8 cellular contexts compared by ENCODE assay signal in the genomic region with DNA sequence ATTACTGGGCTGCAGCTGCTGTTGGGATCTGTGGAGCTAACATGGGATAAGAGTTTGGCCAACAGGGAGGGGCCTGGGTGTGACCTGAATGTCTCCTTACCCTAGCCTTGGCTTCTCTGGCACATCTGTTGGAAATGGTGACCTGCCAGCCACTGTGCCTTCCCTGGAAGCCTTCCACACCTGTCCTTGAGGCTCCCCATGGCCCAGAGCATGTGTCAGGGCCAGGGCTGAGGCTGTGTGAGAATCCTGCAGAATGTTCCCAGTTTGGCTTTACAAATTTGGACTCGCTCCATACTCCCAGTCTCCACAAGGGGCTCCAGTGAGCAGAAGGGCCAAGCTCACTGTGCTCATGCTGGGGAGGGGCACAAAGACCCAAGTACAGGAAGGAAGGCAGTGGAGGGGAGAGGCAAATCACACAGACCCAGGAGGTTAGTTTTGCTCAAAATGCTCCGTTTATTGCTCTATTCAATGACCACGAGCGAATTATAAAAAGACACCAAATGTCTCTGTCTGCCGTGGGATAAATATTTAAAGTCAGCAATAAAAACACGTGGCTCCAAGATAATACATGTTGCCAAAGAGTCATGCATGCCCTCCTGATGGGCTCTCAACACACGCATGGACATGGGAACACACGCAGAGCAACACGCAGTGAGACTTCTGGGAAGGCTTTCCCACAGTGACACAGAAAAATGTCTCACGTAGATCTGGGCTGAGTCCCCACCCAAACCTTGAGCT. TPM values are rescaled to one million over a fixed set of nuclear protein-coding genes. Genes with fewer than 3 reads are reported as not detected.
DNase-seq lines count a peak whose midpoint lies in the region; ATAC-seq, FAIRE-seq and TF ChIP-seq lines count a peak whose summit lies in the region.

No MANE protein-coding gene starts in this region.

- in situ Hi-C loops in Panc1 (cut with HindIII; ENCODE audit: low pct_unique_long_range_greater_than_20kb, low sequenced_read_pairs): no loop called here

- H3K9me3 ChIP-seq in Panc1 (ENCODE audit: control insufficient read depth, insufficient read depth, low read depth, low read length): no peaks in the 10 kb centered on the region
- H3K9me3 ChIP-seq in left ventricle myocardium inferior (replicated peaks): no peaks in the 10 kb centered on the region

- BruUV-seq in Panc1 (replicated peaks; lab: Mats Ljungman, UMichigan): no TSS peak

- POLR2A ChIA-PET in Panc1 (lab: Charles Lee): no interaction called here

- TF ChIP-seq CTCF in D721Med (IDR thresholded peaks at IDR 0.05; ENCODE audit: insufficient read depth, missing control alignments) (peak; percentile 71), Panc1 (IDR thresholded peaks at IDR 0.05) (peak; percentile 86), left ventricle myocardium inferior (IDR thresholded peaks at IDR 0.05; ENCODE audit: borderline replicate concordance) (peak; percentile 86)

- H3K9me3 Mint-ChIP-seq in activated naive CD4-positive, alpha-beta T cell treated with anti-CD3 and anti-CD28 coated beads, Interleukin-2, amount 50 U/mL, for 72 hours: no peaks in the 10 kb centered on the region

- peak; percentile 48 for ATAC-seq in GM21526 (IDR thresholded peaks at IDR 0.05; ENCODE audit: low FRiP score, unreplicated experiment)
- ATAC-seq in Panc1: no peak
- peak; percentile 71 to 74 for ATAC-seq in activated naive CD4-positive, alpha-beta T cell treated with anti-CD3 and anti-CD28 coated beads, Interleukin-2, amount 50 U/mL, for 72 hours

- H3K36me3 ChIP-seq in Panc1 (ENCODE audit: control insufficient read depth, insufficient read depth, low read length) (no peaks in the 10 kb centered on the region), left ventricle myocardium inferior (no peaks in the 10 kb centered on the region)

- H3K4me1 ChIP-seq in Panc1 (ENCODE audit: control insufficient read depth, insufficient read depth, low read length): no peaks in the 10 kb centered on the region
- peaks cover 7% of the 10 kb centered on the region for H3K4me1 ChIP-seq in left ventricle myocardium inferior

- CTCF ChIA-PET in Panc1 (lab: Charles Lee): interaction anchor here (0.5 to 0.7 kb wide), 2 partner anchors 15 to 47 kb away, joined by 3 read pairs; no protein-coding TSS in a partner anchor

- no peak for FAIRE-seq in D721Med (lab: Jason Lieb, UNC)

- H3K36me3 Mint-ChIP-seq in activated naive CD4-positive, alpha-beta T cell treated with anti-CD3 and anti-CD28 coated beads, Interleukin-2, amount 50 U/mL, for 72 hours: no peaks in the 10 kb centered on the region

- H3K4me3 ChIP-seq in Panc1 (ENCODE audit: low read depth in 2 of 2, low read length in 2 of 2) (no peak overlapping the region), left ventricle myocardium inferior (no peak overlapping the region)

- intact Hi-C loops in Panc1 (cut with micrococcal nuclease; ENCODE audit: unreplicated experiment) (no loop called here), left ventricle myocardium inferior (cut with micrococcal nuclease) (no loop called here)

- H3K27ac ChIP-seq in Panc1 (ENCODE audit: low read length): no peak overlapping the region
- no peak overlapping the region for H3K27ac ChIP-seq in left ventricle myocardium inferior (replicated peaks)

- H3K27me3 ChIP-seq in Panc1 (ENCODE audit: control insufficient read depth, insufficient read depth, low read length) (no peaks in the 10 kb centered on the region; the same call in 1 of the 2 replicates), left ventricle myocardium inferior (ENCODE audit: low read depth) (no peaks in the 10 kb centered on the region)

- no peak overlapping the region for H3K27ac Mint-ChIP-seq in activated naive CD4-positive, alpha-beta T cell treated with anti-CD3 and anti-CD28 coated beads, Interleukin-2, amount 50 U/mL, for 72 hours

- DNase-seq in D721Med (ENCODE audit: insufficient read length, low spot score) (peak; percentile 64), Panc1 (ENCODE audit: low read depth, low spot score) (peak; percentile 25), left ventricle myocardium inferior (no peak), DMS153 treated with DMSO at 0.1 percent for 48 hours (lab: John Stamatoyannopoulos, UW; ENCODE audit: unreplicated experiment) (no peak), OCI-M2 (lab: John Stamatoyannopoulos, UW; ENCODE audit: unreplicated experiment) (no peak)
- peak in 1 of 2 donors; percentile 66 for DNase-seq in activated naive CD4-positive, alpha-beta T cell treated with anti-CD3 and anti-CD28 coated beads, Interleukin-2, amount 50 U/mL, for 72 hours (ENCODE audit: low spot score in 2 of 2)
- peak in 2 of 3 donors; percentile 30 to 41 for DNase-seq in stimulated activated CD4-positive, alpha-beta T cell treated with anti-CD3 and anti-CD28 coated beads, Interleukin-12 subunit alpha, Interleukin-12 subunit beta, amount 100 ng/mL, for 48 hours (ENCODE audit: low read depth in 2 of 3, low spot score in 1 of 3)

RNA-seq across cellular contexts. Expression of a gene that starts 1.7 kb away (rescaled TPM):
- total RNA-seq in Panc1 (2021; ENCODE audit: unreplicated experiment): not detected
- not detected for polyA plus RNA-seq in Panc1 (2012; ENCODE audit: insufficient read length)
- under 1 TPM; 0.19 to 0.36 TPM for total RNA-seq in activated naive CD4-positive, alpha-beta T cell treated with anti-CD3 and anti-CD28 coated beads, Interleukin-2, amount 50 U/mL, for 72 hours
- total RNA-seq in left ventricle myocardium inferior: 0.49 TPM

RNA-seq across cellular contexts. Expression of a gene that starts 29.1 kb away (rescaled TPM):
- total RNA-seq in Panc1 (2021; ENCODE audit: unreplicated experiment) (0.31 TPM), left ventricle myocardium inferior (5.4 TPM)
- polyA plus RNA-seq in Panc1 (2012; ENCODE audit: insufficient read length): 0.13 TPM
- 1 to 10 TPM in 1 of 2 donors, under 1 TPM in 1; 0.16 to 1.5 TPM for total RNA-seq in activated naive CD4-positive, alpha-beta T cell treated with anti-CD3 and anti-CD28 coated beads, Interleukin-2, amount 50 U/mL, for 72 hours

Comparison
In these comparisons a context has a peak if more than half of its experiments do, and no peak if none do; other contexts are left out.
1. DNase-seq: peak in D721Med (single experiment), Panc1 (single experiment) and stimulated activated CD4-positive, alpha-beta T cell treated with anti-CD3 and anti-CD28 coated beads, Interleukin-12 subunit alpha, Interleukin-12 subunit beta, amount 100 ng/mL, for 48 hours (2 of 3); none in left ventricle myocardium inferior (single experiment), DMS153 treated with DMSO at 0.1 percent for 48 hours (single experiment) and OCI-M2 (single experiment).
2. Peak in every context shown above with its lines, with median percentiles within 50 percentile points of each other: CTCF ChIP-seq.